Comparison of ENCODE assay signal across 21 cellular contexts in the genomic region with DNA sequence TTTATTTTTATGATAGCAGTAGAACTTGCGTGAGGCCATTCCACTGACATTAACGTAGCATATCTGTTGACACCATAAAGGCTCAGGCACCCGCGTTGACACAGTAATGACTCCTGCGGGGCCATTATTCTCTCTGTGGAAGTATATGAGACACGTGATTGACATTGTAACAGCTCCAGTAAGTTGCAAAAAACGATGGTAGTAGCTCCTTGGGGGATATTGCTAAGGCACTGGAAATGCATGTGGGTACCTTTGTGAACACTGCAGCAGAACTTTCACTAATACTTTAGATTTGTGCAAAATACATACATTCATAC.
"Had no signal": no experiment of that assay in that cellular context is flagged by ENCODE, and none has a peak within 500 bp of the region (broad histone marks: within the 10 kb centered on the region; RNA-seq: fewer than 3 reads in every experiment).

No MANE protein-coding gene starts in this region.

- H3K9me3 ChIP-seq: esophagus squamous epithelium, neutrophil, transverse colon had no signal

- H3K36me3 Mint-ChIP-seq: activated CD8-positive, alpha-beta memory T cell treated with anti-CD3 and anti-CD28 coated beads, Interleukin-2, amount 10 ng/mL, durations not matched to agents 7 days and 5 days; activated naive CD4-positive, alpha-beta T cell treated with anti-CD3 and anti-CD28 coated beads, Interleukin-2, amount 50 U/mL, for 24 hours; naive thymus-derived CD4-positive, alpha-beta T cell had no signal

- H3K36me3 ChIP-seq: esophagus squamous epithelium, neutrophil, right lobe of liver, transverse colon had no signal

- H3K4me1 Mint-ChIP-seq: activated B cell treated with CpG ODN at 0.5 μM for 24 hours; activated CD8-positive, alpha-beta memory T cell treated with anti-CD3 and anti-CD28 coated beads, Interleukin-2, amount 10 ng/mL, durations not matched to agents 7 days and 5 days; activated naive CD4-positive, alpha-beta T cell treated with anti-CD3 and anti-CD28 coated beads, Interleukin-2, amount 50 U/mL, for 24 hours; activated naive CD8-positive, alpha-beta T cell treated with anti-CD3 and anti-CD28 coated beads, Interleukin-2, amount 50 U/mL, for 24 hours; naive thymus-derived CD4-positive, alpha-beta T cell had no signal

- H3K4me1 ChIP-seq: esophagus squamous epithelium, right lobe of liver, transverse colon had no signal

- H3K27me3 Mint-ChIP-seq: activated B cell treated with CpG ODN at 0.5 μM for 24 hours; activated CD8-positive, alpha-beta memory T cell treated with anti-CD3 and anti-CD28 coated beads, Interleukin-2, amount 10 ng/mL, durations not matched to agents 7 days and 5 days; activated naive CD4-positive, alpha-beta T cell treated with anti-CD3 and anti-CD28 coated beads, Interleukin-2, amount 50 U/mL, for 24 hours; activated naive CD8-positive, alpha-beta T cell treated with anti-CD3 and anti-CD28 coated beads, Interleukin-2, amount 50 U/mL, for 24 hours; naive thymus-derived CD4-positive, alpha-beta T cell had no signal

- H3K9me3 Mint-ChIP-seq: activated B cell treated with CpG ODN at 0.5 μM for 24 hours had no signal

- H3K27me3 ChIP-seq: neutrophil, right lobe of liver, transverse colon had no signal

- DNase-seq: activated B cell treated with CpG ODN at 0.5 μM for 24 hours; activated CD4-positive, alpha-beta T cell treated with anti-CD3 and anti-CD28 coated beads, Interleukin-2, amount 50 U/mL, for 1 hour; activated CD8-positive, alpha-beta memory T cell treated with anti-CD3 and anti-CD28 coated beads, Interleukin-2, amount 10 ng/mL, durations not matched to agents 7 days and 5 days; activated CD8-positive, alpha-beta T cell treated with anti-CD3 and anti-CD28 coated beads, Interleukin-2, amount 10 ng/mL, durations not matched to agents 7 days and 5 days; activated naive CD8-positive, alpha-beta T cell treated with anti-CD3 and anti-CD28 coated beads, Interleukin-2, amount 50 U/mL, for 24 hours; activated T-cell treated with anti-CD3 and anti-CD28 coated beads, Interleukin-2, amount 50 U/mL, for 48 hours; amygdala; central memory CD4-positive, alpha-beta T cell; esophagus squamous epithelium; foreskin melanocyte; left cardiac atrium; midbrain; naive thymus-derived CD4-positive, alpha-beta T cell; right lobe of liver; stimulated activated CD4-positive, alpha-beta T cell treated with anti-CD3 and anti-CD28 coated beads, Interleukin-2, amount 100 ng/mL, for 48 hours; stimulated activated naive CD4-positive, alpha-beta T cell treated with Interleukin-2 at 50 U/mL for 16 hours; T-helper 2 cell; transverse colon had no signal

- H3K4me3 ChIP-seq: esophagus squamous epithelium, right lobe of liver, transverse colon had no signal

- H3K4me3 Mint-ChIP-seq: activated B cell treated with CpG ODN at 0.5 μM for 24 hours; activated CD8-positive, alpha-beta memory T cell treated with anti-CD3 and anti-CD28 coated beads, Interleukin-2, amount 10 ng/mL, durations not matched to agents 7 days and 5 days; activated CD8-positive, alpha-beta T cell treated with anti-CD3 and anti-CD28 coated beads, Interleukin-2, amount 10 ng/mL, durations not matched to agents 7 days and 5 days; activated naive CD4-positive, alpha-beta T cell treated with anti-CD3 and anti-CD28 coated beads, Interleukin-2, amount 50 U/mL, for 24 hours; activated naive CD8-positive, alpha-beta T cell treated with anti-CD3 and anti-CD28 coated beads, Interleukin-2, amount 50 U/mL, for 24 hours; naive thymus-derived CD4-positive, alpha-beta T cell had no signal

- H3K27ac Mint-ChIP-seq: activated B cell treated with CpG ODN at 0.5 μM for 24 hours; activated CD8-positive, alpha-beta memory T cell treated with anti-CD3 and anti-CD28 coated beads, Interleukin-2, amount 10 ng/mL, durations not matched to agents 7 days and 5 days; activated CD8-positive, alpha-beta T cell treated with anti-CD3 and anti-CD28 coated beads, Interleukin-2, amount 10 ng/mL, durations not matched to agents 7 days and 5 days; activated naive CD4-positive, alpha-beta T cell treated with anti-CD3 and anti-CD28 coated beads, Interleukin-2, amount 50 U/mL, for 24 hours; activated naive CD8-positive, alpha-beta T cell treated with anti-CD3 and anti-CD28 coated beads, Interleukin-2, amount 50 U/mL, for 24 hours; activated T-helper 2 cell treated with anti-CD3 and anti-CD28 coated beads, Interferon-gamma antibody, Interleukin-2, Interleukin-4, amounts not matched to agents 10 μg/mL and 5 μg/mL and 100 μg/mL, durations not matched to agents 14 hours and 24 hours and 36 hours; naive thymus-derived CD4-positive, alpha-beta T cell had no signal
